Comparison of ENCODE assay signal across 8 cellular contexts in the genomic region with DNA sequence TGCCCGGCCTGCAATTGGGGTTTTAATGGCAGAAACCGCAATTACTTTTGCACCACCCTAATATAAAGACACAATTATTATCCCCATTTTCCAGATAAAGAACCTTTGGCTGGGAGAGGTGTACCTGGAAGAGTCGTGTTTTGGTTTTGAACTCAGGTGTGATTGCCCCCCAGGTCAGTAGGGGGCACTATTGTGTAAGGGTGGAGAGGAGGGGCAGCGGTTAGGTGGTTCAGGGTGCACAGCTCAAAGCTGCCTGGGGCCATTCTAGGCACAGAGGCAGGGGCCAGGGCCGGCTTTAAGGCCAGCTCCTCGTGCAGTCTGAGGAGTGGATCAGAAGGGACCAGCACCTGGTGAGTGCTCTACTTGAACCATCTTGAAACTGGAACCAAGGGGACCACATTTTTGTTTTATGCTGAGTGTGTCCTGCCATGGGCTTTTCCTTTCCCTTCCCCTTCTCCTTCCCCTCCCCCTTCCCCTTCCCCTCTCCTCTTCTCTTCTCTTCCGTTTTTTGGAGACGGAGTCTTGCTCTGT. TPM values are rescaled to one million over a fixed set of nuclear protein-coding genes. Genes with fewer than 3 reads are reported as not detected.
DNase-seq lines count a peak whose midpoint lies in the region; ATAC-seq and TF ChIP-seq lines count a peak whose summit lies in the region.

No MANE protein-coding gene starts in this region.

- H3K9me3 ChIP-seq in uterus = no peaks in the 10 kb centered on the region

- peak; percentile 81 to 83 for ATAC-seq in naive thymus-derived CD8-positive, alpha-beta T cell

- no peaks in the 10 kb centered on the region for H3K27me3 ChIP-seq in uterus

- peak overlapping the region in 6 of 10 donors; percentile 20 to 79 (median 34) for H3K27ac Mint-ChIP-seq in naive thymus-derived CD8-positive, alpha-beta T cell

- no peaks in the 10 kb centered on the region for H3K36me3 Mint-ChIP-seq in naive thymus-derived CD8-positive, alpha-beta T cell

- no peaks in the 10 kb centered on the region for H3K9me3 Mint-ChIP-seq in naive thymus-derived CD8-positive, alpha-beta T cell

- no peaks in the 10 kb centered on the region for H3K27me3 Mint-ChIP-seq in naive thymus-derived CD8-positive, alpha-beta T cell

- H3K4me3 Mint-ChIP-seq in naive thymus-derived CD8-positive, alpha-beta T cell = peak overlapping the region in 2 of 10 donors; percentile 1 to 15

- TF ChIP-seq CTCF in AG04449 (IDR thresholded peaks at IDR 0.05; ENCODE audit: insufficient read depth, low read length, missing control alignments) (peak; percentile 68), GM12874 (IDR thresholded peaks at IDR 0.05; ENCODE audit: insufficient read depth, low read depth, low read length) (peak; percentile 88), uterus (IDR thresholded peaks at IDR 0.05) (peak; percentile 38 to 68 (median 49))

- intact Hi-C loops in uterus (cut with DNase I; ENCODE audit: low total_unique reads) = no loop called here

- peaks cover 0 to 4% of the 10 kb centered on the region in 2 donors for H3K4me1 ChIP-seq in uterus

- H3K4me3 ChIP-seq in AG04449 (ENCODE audit: low read depth, low read length) = no peak overlapping the region
- no peak overlapping the region for H3K4me3 ChIP-seq in uterus

- no peaks in the 10 kb centered on the region for H3K36me3 ChIP-seq in uterus

- POLR2A ChIA-PET in AG04449 (lab: Yijun Ruan, JAX) = no interaction called here
- POLR2A ChIA-PET in naive thymus-derived CD8-positive, alpha-beta T cell (lab: Charles Lee) = interaction anchor here (0.6 to 1.1 kb wide), 3 partner anchors 14 to 165 kb away, joined by 3 to 6 read pairs (median 3); no protein-coding TSS in a partner anchor

- no peak for DNase-seq in AG04449 (ENCODE audit: low read depth, low spot score)
- DNase-seq in NCI-H345 (lab: John Stamatoyannopoulos, UW) = peak; percentile 36
- peak; percentile 82 for DNase-seq in activated CD4-positive, alpha-beta T cell treated with anti-CD3 and anti-CD28 coated beads for 48 hours
- peak; percentile 74 for DNase-seq in effector CD4-positive, alpha-beta T cell
- DNase-seq in naive thymus-derived CD8-positive, alpha-beta T cell = peak; percentile 56 to 88 (median 78)
- DNase-seq in uterus = no peak
- no peak for DNase-seq in cerebellar nuclear complex (lab: John Stamatoyannopoulos, UW)

- peaks cover 10 to 38% (median 33%) of the 10 kb centered on the region in 4 donors for H3K4me1 Mint-ChIP-seq in naive thymus-derived CD8-positive, alpha-beta T cell

- TF ChIP-seq POLR2A in uterus (IDR thresholded peaks at IDR 0.05) = no peak

- no peak overlapping the region for H3K27ac ChIP-seq in uterus

- CTCF ChIA-PET in AG04449 (lab: Yijun Ruan, JAX) = interaction anchor here (0.7 to 10.6 kb wide), 15 partner anchors 8 to 173 kb away, joined by 3 to 197 read pairs (median 4); a partner anchor contains a TSS

RNA-seq across cellular contexts. Expression of a gene that starts 5.8 kb away (rescaled TPM):
- 10 to 100 TPM; 24.3 to 26.0 TPM for total RNA-seq in naive thymus-derived CD8-positive, alpha-beta T cell
- 10 to 100 TPM; 50.3 to 62.9 (median 61.5) TPM for polyA plus RNA-seq in naive thymus-derived CD8-positive, alpha-beta T cell
- total RNA-seq in uterus = 100 to 1,000 TPM; 151 to 226 (median 201) TPM

RNA-seq across cellular contexts. Expression of a gene that starts 10.4 kb away (rescaled TPM):
- 1,000 to 10,000 TPM; 3,084 to 3,152 TPM for total RNA-seq in naive thymus-derived CD8-positive, alpha-beta T cell
- polyA plus RNA-seq in naive thymus-derived CD8-positive, alpha-beta T cell = 1,000 to 10,000 TPM; 2,379 to 2,818 (median 2,600) TPM
- over 10,000 TPM in 1 of 4 donors, 1,000 to 10,000 TPM in 3; 2,160 to 10,624 (median 5,235) TPM for total RNA-seq in uterus

RNA-seq across cellular contexts. Expression of a gene that starts 19.2 kb away (rescaled TPM):
- total RNA-seq in naive thymus-derived CD8-positive, alpha-beta T cell = 1,000 to 10,000 TPM; 5,160 to 5,167 TPM
- 1,000 to 10,000 TPM; 3,162 to 3,664 (median 3,630) TPM for polyA plus RNA-seq in naive thymus-derived CD8-positive, alpha-beta T cell
- 1,000 to 10,000 TPM; 1,462 to 5,863 (median 3,544) TPM for total RNA-seq in uterus

RNA-seq across cellular contexts. Expression of a gene that starts 21.2 kb away (rescaled TPM):
- total RNA-seq in naive thymus-derived CD8-positive, alpha-beta T cell = 1 to 10 TPM; 1.6 to 3.6 TPM
- polyA plus RNA-seq in naive thymus-derived CD8-positive, alpha-beta T cell = 1 to 10 TPM; 1.5 to 4.5 (median 2.8) TPM
- total RNA-seq in uterus = 10 to 100 TPM; 14.3 to 71.1 (median 41.4) TPM

RNA-seq across cellular contexts. Expression of a gene that starts 32.6 kb away (rescaled TPM):
- 100 to 1,000 TPM; 106 to 112 TPM for total RNA-seq in naive thymus-derived CD8-positive, alpha-beta T cell
- 100 to 1,000 TPM; 108 to 205 (median 166) TPM for polyA plus RNA-seq in naive thymus-derived CD8-positive, alpha-beta T cell
- total RNA-seq in uterus = 10 to 100 TPM in 1 of 4 donors, 1 to 10 TPM in 2, not detected in 1; 3.7 to 19.4 (median 4.1) TPM

Comparison
In these comparisons a context has a peak if more than half of its experiments do, and no peak if none do; other contexts are left out.
1. DNase-seq: peak in NCI-H345 (single experiment), activated CD4-positive, alpha-beta T cell treated with anti-CD3 and anti-CD28 coated beads for 48 hours (single experiment), effector CD4-positive, alpha-beta T cell (single experiment) and naive thymus-derived CD8-positive, alpha-beta T cell (10 of 10); none in AG04449 (single experiment), uterus (0 of 2) and cerebellar nuclear complex (0 of 2).
2. RNA of a gene that starts 5.8 kb away (total RNA-seq): 151 to 226 TPM in uterus; 24.3 to 26.0 TPM in naive thymus-derived CD8-positive, alpha-beta T cell; every median in the first group is over 4 times any median in the second.
3. Peak in every context shown above with its lines, with median percentiles within 50 percentile points of each other: CTCF ChIP-seq.